Comparison of ENCODE assay signal across 27 cellular contexts in the genomic region with DNA sequence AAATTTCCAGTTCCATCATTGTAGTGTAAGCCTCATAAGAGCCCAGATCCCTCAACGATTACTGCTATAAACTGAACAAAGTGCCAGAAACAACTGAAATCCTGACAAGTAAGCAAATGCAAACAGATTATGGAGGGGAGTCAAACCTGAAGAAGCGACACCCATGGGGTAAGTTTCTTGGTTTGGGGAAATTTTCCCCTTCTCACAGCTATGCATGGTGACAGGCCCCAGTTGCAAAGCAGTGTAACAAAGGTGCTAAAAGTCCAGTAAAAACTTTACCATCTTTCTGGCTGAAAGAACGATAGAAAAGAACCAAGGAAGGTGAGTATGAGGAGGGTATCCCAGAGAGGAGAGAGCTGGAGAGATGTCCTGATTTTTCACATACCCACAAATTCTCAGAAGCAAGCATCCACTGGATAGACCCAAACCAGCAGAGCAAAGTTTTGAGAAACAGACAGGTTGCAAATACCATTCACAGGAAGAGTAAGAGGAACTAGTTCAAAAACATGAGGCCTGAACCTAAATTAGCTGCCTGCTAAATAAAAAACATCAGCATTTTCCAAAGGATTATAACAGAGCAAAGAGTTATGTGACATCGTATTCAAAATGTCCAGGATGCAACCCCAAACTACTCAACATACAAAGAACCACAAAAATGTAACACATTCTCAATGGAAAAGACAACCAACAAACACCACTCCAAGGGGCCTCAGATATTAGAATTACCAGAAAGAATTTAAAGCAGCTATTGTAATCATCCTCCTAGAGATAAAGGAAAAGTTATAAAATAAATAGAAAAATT. TPM values are rescaled to one million over a fixed set of nuclear protein-coding genes. Genes with fewer than 3 reads are reported as not detected.
DNase-seq lines count a peak whose midpoint lies in the region; ATAC-seq and TF ChIP-seq lines count a peak whose summit lies in the region.
"Had no signal": no experiment of that assay in that cellular context is flagged by ENCODE, and none has a peak within 500 bp of the region (broad histone marks: within the 10 kb centered on the region; RNA-seq: fewer than 3 reads in every experiment).

No MANE protein-coding gene starts in this region.

- peaks cover 20% of the 10 kb centered on the region for H3K36me3 Mint-ChIP-seq in activated naive CD4-positive, alpha-beta T cell treated with anti-CD3 and anti-CD28 coated beads, Interleukin-2, amount 50 U/mL, for 24 hours
- H3K36me3 Mint-ChIP-seq in endodermal cell (ENCODE audit: low read depth) = peaks cover 50% of the 10 kb centered on the region

- TF ChIP-seq POLR2A in upper lobe of left lung (IDR thresholded peaks at IDR 0.05) = no peak

- H3K27me3 ChIP-seq in upper lobe of left lung (no peaks in the 10 kb centered on the region), endodermal cell (ENCODE audit: control insufficient read depth, insufficient read depth, low read length, poor library complexity, severe bottlenecking) (no peaks in the 10 kb centered on the region), psoas muscle (ENCODE audit: insufficient read depth in 3 of 3, low read length in 2 of 3) (no peaks in the 10 kb centered on the region)
- H3K27me3 ChIP-seq: thyroid gland had no signal

- H3K4me1 Mint-ChIP-seq in activated naive CD4-positive, alpha-beta T cell treated with anti-CD3 and anti-CD28 coated beads, Interleukin-2, amount 50 U/mL, for 24 hours = peaks cover 34% of the 10 kb centered on the region
- H3K4me1 Mint-ChIP-seq in endodermal cell = peaks cover 5% of the 10 kb centered on the region

- BruUV-seq in OCI-LY7 (replicated peaks; lab: Mats Ljungman, UMichigan) = no TSS peak

- no peak for ATAC-seq in upper lobe of left lung (ENCODE audit: low FRiP score in 2 of 2)
- ATAC-seq in psoas muscle = no peak
- ATAC-seq: HCT116 had no signal

- no peak overlapping the region for H3K4me3 Mint-ChIP-seq in activated naive CD4-positive, alpha-beta T cell treated with anti-CD3 and anti-CD28 coated beads, Interleukin-2, amount 50 U/mL, for 24 hours
- H3K4me3 Mint-ChIP-seq in endodermal cell = no peak overlapping the region
- H3K4me3 Mint-ChIP-seq: CD14-positive monocyte had no signal

- no peak overlapping the region for H2AFZ ChIP-seq in OCI-LY7 (ENCODE audit: low read length)

- TF ChIP-seq CTCF in OCI-LY7 (conservative IDR thresholded peaks at IDR 0.05; ENCODE audit: low read length) (no peak), upper lobe of left lung (IDR thresholded peaks at IDR 0.05) (no peak), endodermal cell (conservative IDR thresholded peaks at IDR 0.05) (no peak), psoas muscle (IDR thresholded peaks at IDR 0.05) (no peak)

- peak overlapping the region; percentile 79 for H3K27ac Mint-ChIP-seq in activated naive CD4-positive, alpha-beta T cell treated with anti-CD3 and anti-CD28 coated beads, Interleukin-2, amount 50 U/mL, for 24 hours
- H3K27ac Mint-ChIP-seq in endodermal cell = no peak overlapping the region

- no peak overlapping the region for H3K27ac ChIP-seq in OCI-LY7 (ENCODE audit: low read depth, low read length, poor library complexity, severe bottlenecking)
- peak overlapping the region in 3 of 4 donors; percentile 19 to 61 (median 27) for H3K27ac ChIP-seq in upper lobe of left lung
- no peak overlapping the region for H3K27ac ChIP-seq in endodermal cell (ENCODE audit: low read depth, low read length)
- H3K27ac ChIP-seq in psoas muscle = no peak overlapping the region
- H3K27ac ChIP-seq: thyroid gland had no signal

- H3K9me3 Mint-ChIP-seq in activated naive CD4-positive, alpha-beta T cell treated with anti-CD3 and anti-CD28 coated beads, Interleukin-2, amount 50 U/mL, for 24 hours = no peaks in the 10 kb centered on the region
- H3K9me3 Mint-ChIP-seq in endodermal cell = peaks cover 11% of the 10 kb centered on the region

- POLR2A ChIA-PET in OCI-LY7 (lab: Charles Lee) = interaction anchor here (0.7 to 0.9 kb wide), 2 partner anchors 25 to 249 kb away, joined by 3 read pairs; no protein-coding TSS in a partner anchor

- peaks cover 9% of the 10 kb centered on the region for H3K4me1 ChIP-seq in OCI-LY7 (ENCODE audit: insufficient read depth, low read length, poor library complexity, severe bottlenecking)
- peaks cover 0 to 13% (median 2%) of the 10 kb centered on the region in 4 donors for H3K4me1 ChIP-seq in upper lobe of left lung
- H3K4me1 ChIP-seq in endodermal cell (ENCODE audit: control insufficient read depth, insufficient read depth, low read length) = no peaks in the 10 kb centered on the region
- H3K4me1 ChIP-seq in psoas muscle = no peaks in the 10 kb centered on the region
- H3K4me1 ChIP-seq: thyroid gland had no signal

- DNase-seq in activated naive CD4-positive, alpha-beta T cell treated with anti-CD3 and anti-CD28 coated beads, Interleukin-2, amount 50 U/mL, for 16 hours = no peak
- peak; percentile 9 for DNase-seq in OCI-LY7 (ENCODE audit: low spot score)
- peak; percentile 50 for DNase-seq in iris pigment epithelial cell (ENCODE audit: low read depth)
- DNase-seq in upper lobe of left lung = no peak
- DNase-seq in NCI-H446 treated with DMSO at 0.1 percent for 48 hours (lab: John Stamatoyannopoulos, UW) = no peak
- DNase-seq in endodermal cell = no peak
- DNase-seq in psoas muscle = no peak
- DNase-seq: activated CD4-positive, CD25-positive, alpha-beta regulatory T cell treated with anti-CD3 and anti-CD28 coated beads, Interleukin-2, amount 50 U/mL, for 72 hours; activated gamma-delta T cell; anterior cingulate cortex; DND-41; foreskin fibroblast; hypothalamus; IMR-90; kidney; mammary epithelial cell; MV-4-11; NCI-H1930; NCI-H510A treated with DMSO at 0.1 percent for 48 hours; retina; SHP77 treated with DMSO at 0.1 percent for 48 hours; stimulated activated CD4-positive, alpha-beta T cell treated with anti-CD3 and anti-CD28 coated beads, Interleukin-15, amount 100 ng/mL, for 24 hours; stimulated activated naive CD4-positive, alpha-beta T cell; thyroid gland had no signal

- no peaks in the 10 kb centered on the region for H3K9me2 ChIP-seq in OCI-LY7 (ENCODE audit: insufficient read depth, low read length)

- CTCF ChIA-PET in OCI-LY7 (lab: Charles Lee; ENCODE audit: unreplicated experiment) = no interaction called here

- intact Hi-C loops in OCI-LY7 (cut with micrococcal nuclease; ENCODE audit: unreplicated experiment) (no loop called here), psoas muscle (cut with DNase I) (no loop called here)

- H3K4me3 ChIP-seq in OCI-LY7 (ENCODE audit: low read depth, low read length, poor library complexity, severe bottlenecking) = no peak overlapping the region
- no peak overlapping the region for H3K4me3 ChIP-seq in upper lobe of left lung
- H3K4me3 ChIP-seq in endodermal cell (ENCODE audit: low read length) = no peak overlapping the region
- H3K4me3 ChIP-seq in psoas muscle = no peak overlapping the region
- H3K4me3 ChIP-seq: thyroid gland had no signal

- peak overlapping the region; percentile 32; the same call in 1 of the 2 replicates for H3K4me2 ChIP-seq in OCI-LY7 (ENCODE audit: low read length)

- no peak overlapping the region for H3K9ac ChIP-seq in endodermal cell (ENCODE audit: extremely low read depth, low read length, poor library complexity, severe bottlenecking)

- no peak for TF ChIP-seq EP300 in upper lobe of left lung (IDR thresholded peaks at IDR 0.05)

- peaks cover 31% of the 10 kb centered on the region for H3K36me3 ChIP-seq in OCI-LY7 (ENCODE audit: insufficient read depth, low read length)
- peaks cover 12 to 51% (median 30%) of the 10 kb centered on the region in 4 donors for H3K36me3 ChIP-seq in upper lobe of left lung
- peaks cover 33% of the 10 kb centered on the region for H3K36me3 ChIP-seq in endodermal cell (ENCODE audit: control insufficient read depth, insufficient read depth, low read length)
- peaks cover 3 to 52% of the 10 kb centered on the region in 2 donors for H3K36me3 ChIP-seq in psoas muscle (ENCODE audit: insufficient read depth in 1 of 2, low read depth in 1 of 2)

- H3K79me2 ChIP-seq in OCI-LY7 (ENCODE audit: insufficient read depth, low read depth, low read length) = no peaks in the 10 kb centered on the region

- WGBS in upper lobe of left lung, 2 donors = 78 to 84% methylated on average over 4 of the region's 4 CpGs
- WGBS in endodermal cell (ENCODE audit: insufficient coverage in 1 of 2, insufficient read length in 1 of 2), 2 experiments = 67 to 80% methylated on average over 3 to 4 of the region's 4 CpGs
- WGBS in psoas muscle, 3 donors = 90 to 93% (median 92%) methylated on average over 4 of the region's 4 CpGs

- no peaks in the 10 kb centered on the region for H4K20me1 ChIP-seq in OCI-LY7 (ENCODE audit: insufficient read depth, low read length)

- no peaks in the 10 kb centered on the region for H3K27me3 Mint-ChIP-seq in activated naive CD4-positive, alpha-beta T cell treated with anti-CD3 and anti-CD28 coated beads, Interleukin-2, amount 50 U/mL, for 24 hours
- H3K27me3 Mint-ChIP-seq in endodermal cell (ENCODE audit: insufficient read depth) = no peaks in the 10 kb centered on the region

- H3K9me3 ChIP-seq in OCI-LY7 (ENCODE audit: low read length) (no peaks in the 10 kb centered on the region), upper lobe of left lung (no peaks in the 10 kb centered on the region), endodermal cell (ENCODE audit: control insufficient read depth, low read length) (peaks cover 14% of the 10 kb centered on the region), psoas muscle (no peaks in the 10 kb centered on the region)
- H3K9me3 ChIP-seq: thyroid gland had no signal

RNA-seq across cellular contexts. Expression of gene SCYL3, which starts 14.5 kb away (rescaled TPM):
- 5.9 and 7.3 TPM in 2 replicates for total RNA-seq in OCI-LY7 (2014; rRNA removed; shearing (Covaris generic))
- total RNA-seq in OCI-LY7 (2022) (6.2 and 7.6 TPM in 2 replicates), upper lobe of left lung (10 to 100 TPM in 4 of 6 donors, 1 to 10 TPM in 2; 6.4 to 15.1 (median 10.7) TPM), endodermal cell (1 to 10 TPM; 7.9 to 8.1 TPM), psoas muscle (1 to 10 TPM; 6.7 to 8.5 (median 7.4) TPM)
- polyA plus RNA-seq in endodermal cell (2013, experiment 1 of 2) = 7.9 TPM
- polyA plus RNA-seq in endodermal cell (2013, experiment 2 of 2) = 6.7 TPM
- polyA plus RNA-seq in psoas muscle = 10 to 100 TPM in 1 of 3 donors, 1 to 10 TPM in 2; 6.0 to 15.7 (median 8.0) TPM

Comparison
In these comparisons a context has a peak if more than half of its experiments do, and no peak if none do; other contexts are left out.
1. DNase-seq: peak in OCI-LY7 (single experiment) and iris pigment epithelial cell (single experiment); none in activated naive CD4-positive, alpha-beta T cell treated with anti-CD3 and anti-CD28 coated beads, Interleukin-2, amount 50 U/mL, for 16 hours (single experiment), upper lobe of left lung (0 of 2), NCI-H446 treated with DMSO at 0.1 percent for 48 hours (single experiment), endodermal cell (single experiment) and psoas muscle (0 of 2).
2. H3K27ac ChIP-seq: peak in upper lobe of left lung (3 of 4); none in OCI-LY7 (single experiment), endodermal cell (single experiment) and psoas muscle (single experiment).